1 cellular context compared by ENCODE assay signal in genomic region chr9:127790094-127790855, GRCh38.
A peak's percentile ranks its signal among the peaks of the same experiment; 100 is the strongest.
TF ChIP-seq lines count a peak whose summit lies in the region.

No MANE protein-coding gene starts in this region.

TF ChIP-seq in K562, 482 proteins besides CTCF, POLR2A, EP300 and RAD21:
- TF ChIP-seq ARID2 (IDR thresholded peaks at IDR 0.05) (no peak), SUPT5H (IDR thresholded peaks at IDR 0.05) (peak; percentile 46)
TF ChIP-seq in K562: peak in this region for 1.
